2 cellular contexts compared by ENCODE assay signal in genomic region chr6:7404546-7404945, GRCh38.
TF ChIP-seq lines count a peak whose summit lies in the region.

No MANE protein-coding gene starts in this region.

TF ChIP-seq in liver, 16 proteins besides CTCF, POLR2A, EP300 and RAD21:
- TF ChIP-seq ATF3 (IDR thresholded peaks at IDR 0.05) (peak; percentile 65), NR2F2 (IDR thresholded peaks at IDR 0.05) (no peak), HNF4G (IDR thresholded peaks at IDR 0.05) (no peak), HNF4A (conservative IDR thresholded peaks at IDR 0.05) (peak in 1 of 2 donors; percentile 36), RXRA (IDR thresholded peaks at IDR 0.05) (no peak), MAX (IDR thresholded peaks at IDR 0.05) (no peak), EGR1 (IDR thresholded peaks at IDR 0.05; ENCODE audit: low read depth in 2 of 2) (no peak), SP1 (IDR thresholded peaks at IDR 0.05) (no peak), FOXA1 (IDR thresholded peaks at IDR 0.05) (no peak)
- TF ChIP-seq, protein P1, sequence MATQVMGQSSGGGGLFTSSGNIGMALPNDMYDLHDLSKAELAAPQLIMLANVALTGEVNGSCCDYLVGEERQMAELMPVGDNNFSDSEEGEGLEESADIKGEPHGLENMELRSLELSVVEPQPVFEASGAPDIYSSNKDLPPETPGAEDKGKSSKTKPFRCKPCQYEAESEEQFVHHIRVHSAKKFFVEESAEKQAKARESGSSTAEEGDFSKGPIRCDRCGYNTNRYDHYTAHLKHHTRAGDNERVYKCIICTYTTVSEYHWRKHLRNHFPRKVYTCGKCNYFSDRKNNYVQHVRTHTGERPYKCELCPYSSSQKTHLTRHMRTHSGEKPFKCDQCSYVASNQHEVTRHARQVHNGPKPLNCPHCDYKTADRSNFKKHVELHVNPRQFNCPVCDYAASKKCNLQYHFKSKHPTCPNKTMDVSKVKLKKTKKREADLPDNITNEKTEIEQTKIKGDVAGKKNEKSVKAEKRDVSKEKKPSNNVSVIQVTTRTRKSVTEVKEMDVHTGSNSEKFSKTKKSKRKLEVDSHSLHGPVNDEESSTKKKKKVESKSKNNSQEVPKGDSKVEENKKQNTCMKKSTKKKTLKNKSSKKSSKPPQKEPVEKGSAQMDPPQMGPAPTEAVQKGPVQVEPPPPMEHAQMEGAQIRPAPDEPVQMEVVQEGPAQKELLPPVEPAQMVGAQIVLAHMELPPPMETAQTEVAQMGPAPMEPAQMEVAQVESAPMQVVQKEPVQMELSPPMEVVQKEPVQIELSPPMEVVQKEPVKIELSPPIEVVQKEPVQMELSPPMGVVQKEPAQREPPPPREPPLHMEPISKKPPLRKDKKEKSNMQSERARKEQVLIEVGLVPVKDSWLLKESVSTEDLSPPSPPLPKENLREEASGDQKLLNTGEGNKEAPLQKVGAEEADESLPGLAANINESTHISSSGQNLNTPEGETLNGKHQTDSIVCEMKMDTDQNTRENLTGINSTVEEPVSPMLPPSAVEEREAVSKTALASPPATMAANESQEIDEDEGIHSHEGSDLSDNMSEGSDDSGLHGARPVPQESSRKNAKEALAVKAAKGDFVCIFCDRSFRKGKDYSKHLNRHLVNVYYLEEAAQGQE (IDR thresholded peaks at IDR 0.05) = no peak
- TF ChIP-seq, protein P2, sequence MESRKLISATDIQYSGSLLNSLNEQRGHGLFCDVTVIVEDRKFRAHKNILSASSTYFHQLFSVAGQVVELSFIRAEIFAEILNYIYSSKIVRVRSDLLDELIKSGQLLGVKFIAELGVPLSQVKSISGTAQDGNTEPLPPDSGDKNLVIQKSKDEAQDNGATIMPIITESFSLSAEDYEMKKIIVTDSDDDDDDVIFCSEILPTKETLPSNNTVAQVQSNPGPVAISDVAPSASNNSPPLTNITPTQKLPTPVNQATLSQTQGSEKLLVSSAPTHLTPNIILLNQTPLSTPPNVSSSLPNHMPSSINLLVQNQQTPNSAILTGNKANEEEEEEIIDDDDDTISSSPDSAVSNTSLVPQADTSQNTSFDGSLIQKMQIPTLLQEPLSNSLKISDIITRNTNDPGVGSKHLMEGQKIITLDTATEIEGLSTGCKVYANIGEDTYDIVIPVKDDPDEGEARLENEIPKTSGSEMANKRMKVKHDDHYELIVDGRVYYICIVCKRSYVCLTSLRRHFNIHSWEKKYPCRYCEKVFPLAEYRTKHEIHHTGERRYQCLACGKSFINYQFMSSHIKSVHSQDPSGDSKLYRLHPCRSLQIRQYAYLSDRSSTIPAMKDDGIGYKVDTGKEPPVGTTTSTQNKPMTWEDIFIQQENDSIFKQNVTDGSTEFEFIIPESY (IDR thresholded peaks at IDR 0.05) = no peak

TF ChIP-seq in HepG2, 621 proteins besides CTCF, POLR2A, EP300 and RAD21:
- TF ChIP-seq KMT2B (CRISPR knock-in tag; IDR thresholded peaks at IDR 0.05) = no peak
- TF ChIP-seq PHF20 (CRISPR knock-in tag; IDR thresholded peaks at IDR 0.05) = no peak
- TF ChIP-seq ZNF678 (CRISPR knock-in tag; IDR thresholded peaks at IDR 0.05) = no peak
- no peak for TF ChIP-seq ZNF326 (CRISPR knock-in tag; IDR thresholded peaks at IDR 0.05; ENCODE audit: borderline replicate concordance)
- TF ChIP-seq TBX2 (CRISPR knock-in tag; IDR thresholded peaks at IDR 0.05; ENCODE audit: borderline replicate concordance) = no peak
- no peak for TF ChIP-seq ARID4A (CRISPR knock-in tag; IDR thresholded peaks at IDR 0.05; ENCODE audit: borderline replicate concordance)
- no peak for TF ChIP-seq ZNF337 (CRISPR knock-in tag; IDR thresholded peaks at IDR 0.05; ENCODE audit: borderline replicate concordance, low read depth)
- no peak for TF ChIP-seq MIER3 (CRISPR knock-in tag; IDR thresholded peaks at IDR 0.05; ENCODE audit: borderline replicate concordance)
- no peak for TF ChIP-seq AGO2 (optimal IDR thresholded peaks at IDR 0.05; ENCODE audit: low read depth, low read length)
- TF ChIP-seq IKZF5 (CRISPR knock-in tag; IDR thresholded peaks at IDR 0.05) = no peak
- TF ChIP-seq ZNF510 (CRISPR knock-in tag; IDR thresholded peaks at IDR 0.05; ENCODE audit: low read depth) = no peak
TF ChIP-seq in HepG2: peak in this region for 0.
